Comparison of ENCODE assay signal across 10 cellular contexts in genomic region chr9:129776566-129776937, GRCh38. TPM values are rescaled to one million over a fixed set of nuclear protein-coding genes. Genes with fewer than 3 reads are reported as not detected.
A peak's percentile ranks its signal among the peaks of the same experiment; 100 is the strongest.
DNase-seq lines count a peak whose midpoint lies in the region; ATAC-seq and TF ChIP-seq lines count a peak whose summit lies in the region.
"Had no signal": no experiment of that assay in that cellular context is flagged by ENCODE, and none has a peak within 500 bp of the region (broad histone marks: within the 10 kb centered on the region; RNA-seq: fewer than 3 reads in every experiment).

No MANE protein-coding gene starts in this region.

- no peaks in the 10 kb centered on the region for H3K27me3 ChIP-seq in prostate gland (replicated peaks; ENCODE audit: insufficient read depth)
- no peaks in the 10 kb centered on the region for H3K27me3 ChIP-seq in CD4-positive, alpha-beta memory T cell (ENCODE audit: insufficient read depth, low read length)

- H3K9me3 Mint-ChIP-seq in CD4-positive, alpha-beta memory T cell = no peaks in the 10 kb centered on the region
- H3K9me3 Mint-ChIP-seq: activated CD4-positive, alpha-beta memory T cell treated with anti-CD3 and anti-CD28 coated beads for 36 hours had no signal

- peak; percentile 56 for DNase-seq in AG10803 (ENCODE audit: low read depth)
- no peak for DNase-seq in RWPE1 (ENCODE audit: low spot score)
- DNase-seq in fibroblast of peridontal ligament (ENCODE audit: extremely low read depth) = peak; percentile 94
- no peak for DNase-seq in prostate gland (ENCODE audit: low spot score)
- DNase-seq in NCI-H748 (lab: John Stamatoyannopoulos, UW; ENCODE audit: unreplicated experiment) = no peak
- no peak for DNase-seq in CD4-positive, alpha-beta memory T cell
- DNase-seq in stimulated activated CD4-positive, alpha-beta T cell treated with anti-CD3 and anti-CD28 coated beads, Interleukin-4, amount 100 ng/mL, for 24 hours = no peak

- no peak overlapping the region for H3K4me3 Mint-ChIP-seq in CD4-positive, alpha-beta memory T cell
- H3K4me3 Mint-ChIP-seq: activated CD4-positive, alpha-beta memory T cell treated with anti-CD3 and anti-CD28 coated beads for 36 hours had no signal

- no peaks in the 10 kb centered on the region for H3K36me3 ChIP-seq in prostate gland
- no peaks in the 10 kb centered on the region for H3K36me3 ChIP-seq in CD4-positive, alpha-beta memory T cell (ENCODE audit: insufficient read depth, low read length)

- no peaks in the 10 kb centered on the region for H3K9me3 ChIP-seq in prostate gland
- H3K9me3 ChIP-seq in CD4-positive, alpha-beta memory T cell (ENCODE audit: control insufficient read depth in 1 of 2, low read length in 2 of 2) = no peaks in the 10 kb centered on the region

- peaks cover 10% of the 10 kb centered on the region in 2 donors for H3K27me3 Mint-ChIP-seq in CD4-positive, alpha-beta memory T cell

- no peak for ATAC-seq in GM18519 (IDR thresholded peaks at IDR 0.05; ENCODE audit: low FRiP score, unreplicated experiment)

- CTCF ChIA-PET in RWPE1 (lab: Yijun Ruan, JAX) = interaction anchor here (0.5 to 3.6 kb wide), 7 partner anchors 14 to 134 kb away, joined by 4 to 25 read pairs (median 5); no protein-coding TSS in a partner anchor
- CTCF ChIA-PET in CD4-positive, alpha-beta memory T cell (lab: Charles Lee; ENCODE audit: partially characterized antibody) = interaction anchor here (1.3 to 3.8 kb wide), 4 partner anchors 13 to 645 kb away, joined by 3 to 17 read pairs (median 6); no protein-coding TSS in a partner anchor

- intact Hi-C loops in prostate gland (cut with DNase I) = no loop called here
- intact Hi-C loops in CD4-positive, alpha-beta memory T cell (cut with micrococcal nuclease) = no loop called here

- H3K4me1 Mint-ChIP-seq in CD4-positive, alpha-beta memory T cell = peaks cover 2 to 10% (median 7%) of the 10 kb centered on the region in 4 donors

- POLR2A ChIA-PET in RWPE1 (lab: Yijun Ruan, JAX; ENCODE audit: low non-redundant PET) = no interaction called here
- POLR2A ChIA-PET in CD4-positive, alpha-beta memory T cell (lab: Charles Lee; ENCODE audit: partially characterized antibody) = no interaction called here

- TF ChIP-seq CTCF in AG10803 (conservative IDR thresholded peaks at IDR 0.05; ENCODE audit: low read length) (no peak), RWPE1 (conservative IDR thresholded peaks at IDR 0.05; ENCODE audit: low read depth) (no peak), prostate gland (IDR thresholded peaks at IDR 0.05) (no peak)

- H3K36me3 Mint-ChIP-seq in CD4-positive, alpha-beta memory T cell = no peaks in the 10 kb centered on the region
- H3K36me3 Mint-ChIP-seq: activated CD4-positive, alpha-beta memory T cell treated with anti-CD3 and anti-CD28 coated beads for 36 hours had no signal

- no peak for TF ChIP-seq POLR2A in prostate gland (IDR thresholded peaks at IDR 0.05)

- 68% methylated on average over 8 of the region's 8 CpGs for WGBS in prostate gland

- H3K27ac Mint-ChIP-seq in CD4-positive, alpha-beta memory T cell = no peak overlapping the region
- H3K27ac Mint-ChIP-seq: activated CD4-positive, alpha-beta memory T cell treated with anti-CD3 and anti-CD28 coated beads for 36 hours had no signal

- H3K4me3 ChIP-seq in AG10803 (ENCODE audit: low read length) = peak overlapping the region; percentile 45
- no peak overlapping the region for H3K4me3 ChIP-seq in prostate gland
- H3K4me3 ChIP-seq in CD4-positive, alpha-beta memory T cell (ENCODE audit: low read length in 2 of 2) = no peak overlapping the region

- H3K4me1 ChIP-seq in prostate gland (replicated peaks) = no peaks in the 10 kb centered on the region
- peaks cover 10% of the 10 kb centered on the region for H3K4me1 ChIP-seq in CD4-positive, alpha-beta memory T cell (ENCODE audit: insufficient read depth, low read length)

- H3K27ac ChIP-seq in RWPE1 (peak overlapping the region; percentile 82), prostate gland (peak overlapping the region; percentile 22 to 52)
- no peak overlapping the region for H3K27ac ChIP-seq in CD4-positive, alpha-beta memory T cell (ENCODE audit: low read depth, low read length)
- H3K27ac ChIP-seq: C4-2B had no signal

RNA-seq across cellular contexts. Expression of gene PTGES, which starts 23.7 kb away (rescaled TPM):
- total RNA-seq in prostate gland = 10 to 100 TPM in 1 of 2 donors, 1 to 10 TPM in 1; 3.9 to 19.9 TPM
- total RNA-seq in CD4-positive, alpha-beta memory T cell = not detected
- not detected for polyA plus RNA-seq in CD4-positive, alpha-beta memory T cell
- total RNA-seq: activated CD4-positive, alpha-beta memory T cell treated with anti-CD3 and anti-CD28 coated beads for 36 hours had no signal

RNA-seq across cellular contexts. Expression of gene TOR1B, which starts 26.4 kb away (rescaled TPM):
- total RNA-seq in prostate gland = 10 to 100 TPM; 31.4 to 35.7 TPM
- total RNA-seq in CD4-positive, alpha-beta memory T cell = 10 to 100 TPM; 29.5 to 33.0 TPM
- 10 to 100 TPM; 17.5 to 24.4 TPM for polyA plus RNA-seq in CD4-positive, alpha-beta memory T cell

RNA-seq across cellular contexts. Expression of gene TOR1A, which starts 47.4 kb away (rescaled TPM):
- total RNA-seq in prostate gland = 10 to 100 TPM; 37.1 to 41.2 TPM
- 10 to 100 TPM; 39.8 to 41.9 TPM for total RNA-seq in CD4-positive, alpha-beta memory T cell
- polyA plus RNA-seq in CD4-positive, alpha-beta memory T cell = 10 to 100 TPM; 66.3 to 82.5 TPM

RNA-seq across cellular contexts. Expression of gene C9orf78, which starts 58.5 kb away (rescaled TPM):
- 10 to 100 TPM; 63.7 to 76.8 TPM for total RNA-seq in prostate gland
- 10 to 100 TPM; 95.5 to 96.9 TPM for total RNA-seq in CD4-positive, alpha-beta memory T cell
- 100 to 1,000 TPM; 204 to 206 TPM for polyA plus RNA-seq in CD4-positive, alpha-beta memory T cell

RNA-seq across cellular contexts. Expression of gene USP20, which starts 58.7 kb away (rescaled TPM):
- total RNA-seq in prostate gland = 10 to 100 TPM; 34.8 to 53.5 TPM
- 100 to 1,000 TPM; 123 to 132 TPM for total RNA-seq in CD4-positive, alpha-beta memory T cell
- polyA plus RNA-seq in CD4-positive, alpha-beta memory T cell = 10 to 100 TPM; 36.5 to 55.9 TPM

Comparison
In these comparisons a context has a peak if more than half of its experiments do, and no peak if none do; other contexts are left out.
1. DNase-seq: peak in AG10803 (single experiment) and fibroblast of peridontal ligament (single experiment); none in RWPE1 (single experiment), prostate gland (single experiment), NCI-H748 (single experiment), CD4-positive, alpha-beta memory T cell (0 of 5) and stimulated activated CD4-positive, alpha-beta T cell treated with anti-CD3 and anti-CD28 coated beads, Interleukin-4, amount 100 ng/mL, for 24 hours (single experiment).
2. RNA of gene PTGES, which starts 23.7 kb away (total RNA-seq): 3.9 to 19.9 TPM in prostate gland; not detected in CD4-positive, alpha-beta memory T cell; every median in the first group is over 4 times any median in the second.